ENCODE assay signal across 1 cellular context in genomic region chr10:86661161-86662025, GRCh38.
TF ChIP-seq lines count a peak whose summit lies in the region.

No MANE protein-coding gene starts in this region.

TF ChIP-seq in SK-N-SH treated with all-trans-retinoic acid at 6 μM for 48 hours, 23 proteins besides CTCF, POLR2A, EP300 and RAD21 (continued from another document):
- TF ChIP-seq CREB5 (CRISPR knock-in tag; IDR thresholded peaks at IDR 0.05; ENCODE audit: low read depth): no peak
- no peak for TF ChIP-seq ZNF70 (CRISPR knock-in tag; IDR thresholded peaks at IDR 0.05)
- no peak for TF ChIP-seq OSR1 (CRISPR knock-in tag; IDR thresholded peaks at IDR 0.05)
- no peak for TF ChIP-seq ESRRG (CRISPR knock-in tag; IDR thresholded peaks at IDR 0.05)
- no peak for TF ChIP-seq ZFP3 (CRISPR knock-in tag; IDR thresholded peaks at IDR 0.05)
- no peak for TF ChIP-seq PPARA (CRISPR knock-in tag; IDR thresholded peaks at IDR 0.05; ENCODE audit: borderline replicate concordance)
- no peak for TF ChIP-seq ZNF8 (CRISPR knock-in tag; IDR thresholded peaks at IDR 0.05)
- TF ChIP-seq GLIS3 (CRISPR knock-in tag; IDR thresholded peaks at IDR 0.05): no peak
